ENCODE assay signal across 29 cellular contexts in the genomic region with DNA sequence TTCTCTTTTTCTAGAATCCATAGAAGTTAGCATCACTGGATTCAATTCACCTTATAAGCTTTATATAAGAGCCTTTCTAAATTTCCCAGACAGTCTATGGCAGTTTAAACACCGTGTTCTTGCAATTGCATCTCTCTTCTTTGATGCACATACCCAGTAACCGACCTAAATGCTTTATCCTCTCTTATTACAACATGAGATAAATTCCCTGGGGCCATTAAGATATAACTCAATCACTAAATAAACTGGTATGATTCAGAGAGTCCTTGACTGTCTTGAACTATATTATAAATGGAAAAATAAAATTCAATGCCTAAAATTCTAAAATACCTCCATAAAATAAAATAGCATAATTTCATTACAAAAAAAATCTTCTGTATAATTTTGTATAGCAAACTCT.
"Had no signal": no experiment of that assay in that cellular context is flagged by ENCODE, and none has a peak within 500 bp of the region (broad histone marks: within the 10 kb centered on the region; RNA-seq: fewer than 3 reads in every experiment).

No MANE protein-coding gene starts in this region.

- H3K4me2 ChIP-seq: hepatocyte had no signal

- H3K4me3 ChIP-seq: colonic mucosa, esophagus squamous epithelium, gastroesophageal sphincter, heart right ventricle, hepatocyte had no signal

- ATAC-seq: activated CD4-positive, CD25-positive, alpha-beta regulatory T cell treated with anti-CD3 and anti-CD28 coated beads, Interleukin-2, amount 50 U/mL, for 24 hours; activated CD8-positive, alpha-beta T cell treated with anti-CD3 and anti-CD28 coated beads for 36 hours; activated T-cell treated with anti-CD3 and anti-CD28 coated beads, Interleukin-2, amount 50 U/mL, for 4 hours; activated T-helper 17 cell treated with anti-CD3 and anti-CD28 coated beads, Interleukin-2, amount 50 U/mL, for 72 hours; gastroesophageal sphincter; heart right ventricle had no signal

- H3K36me3 ChIP-seq: colonic mucosa, esophagus squamous epithelium, gastroesophageal sphincter, heart right ventricle, WERI-Rb-1 had no signal

- H3K9me3 ChIP-seq: colonic mucosa, esophagus squamous epithelium had no signal

- DNase-seq: activated B cell treated with CpG ODN at 0.5 μM for 24 hours; activated CD4-positive, alpha-beta T cell treated with anti-CD3 and anti-CD28 coated beads for 48 hours; activated CD4-positive, alpha-beta T cell treated with anti-CD3 and anti-CD28 coated beads, Interleukin-2, amount 50 U/mL, for 1 hour; activated CD4-positive, alpha-beta T cell treated with anti-CD3 and anti-CD28 coated beads, Interleukin-2, amount 50 U/mL, for 48 hours; activated CD8-positive, alpha-beta memory T cell treated with anti-CD3 and anti-CD28 coated beads for 24 hours; activated CD8-positive, alpha-beta T cell treated with anti-CD3 and anti-CD28 coated beads for 36 hours; activated effector memory CD4-positive, alpha-beta T cell treated with Interleukin-2 at 50 U/mL for 16 hours; activated gamma-delta T cell treated with Interleukin-2 at 50 U/mL for 16 hours; activated naive CD4-positive, alpha-beta T cell treated with anti-CD3 and anti-CD28 coated beads, Interleukin-2, amount 50 U/mL, for 16 hours; activated naive CD4-positive, alpha-beta T cell treated with Interleukin-2 at 50 U/mL for 16 hours; activated T-cell treated with anti-CD3 and anti-CD28 coated beads, Interleukin-2, amount 50 U/mL, for 4 hours; amniotic stem cell; anterior cingulate cortex; caudate nucleus; colonic mucosa; effector CD8-positive, alpha-beta T cell; esophagus squamous epithelium; foreskin melanocyte; heart right ventricle; T1000; WERI-Rb-1 had no signal

- H2AFZ ChIP-seq: hepatocyte had no signal

- FAIRE-seq: astrocyte, endometrium, endothelial cell of umbilical vein had no signal

- H3K79me2 ChIP-seq: hepatocyte had no signal

- H3K27me3 ChIP-seq: colonic mucosa, esophagus squamous epithelium, gastroesophageal sphincter, hepatocyte had no signal

- H3K27ac ChIP-seq: colonic mucosa, epithelial cell of prostate, esophagus squamous epithelium, gastroesophageal sphincter, heart right ventricle, hepatocyte, WERI-Rb-1 had no signal
